In genomic region chr6:138682722-138683521, GRCh38 we compare ENCODE assay signal across 12 cellular contexts.
DNase-seq lines count a peak whose midpoint lies in the region; ATAC-seq, FAIRE-seq and TF ChIP-seq lines count a peak whose summit lies in the region.
"Had no signal": no experiment of that assay in that cellular context is flagged by ENCODE, and none has a peak within 500 bp of the region (broad histone marks: within the 10 kb centered on the region; RNA-seq: fewer than 3 reads in every experiment).

No MANE protein-coding gene starts in this region.

- in situ Hi-C loops in HepG2 (cut with HindIII; ENCODE audit: extremely low pct_ligation_motif_present, low pct_unique_long_range_greater_than_20kb): loop anchor here (25.0 kb wide), 1 partner anchor 679 kb away; the partner anchor contains the start of gene CITED2

- no peaks in the 10 kb centered on the region for H3K36me3 Mint-ChIP-seq in effector memory CD8-positive, alpha-beta T cell (ENCODE audit: insufficient read depth)
- H3K36me3 Mint-ChIP-seq in activated naive CD4-positive, alpha-beta T cell treated with anti-CD3 and anti-CD28 coated beads, Interleukin-2, amount 50 U/mL, for 72 hours: no peaks in the 10 kb centered on the region
- H3K36me3 Mint-ChIP-seq: CD14-positive monocyte had no signal

- no peak overlapping the region for H2AFZ ChIP-seq in HepG2 (ENCODE audit: low read length)
- H2AFZ ChIP-seq: neural progenitor cell had no signal

- CTCF ChIA-PET in HepG2 (lab: Yijun Ruan, JAX; ENCODE audit: low intra/inter-chr PET ratio, low total read pairs): no interaction called here

- no peaks in the 10 kb centered on the region for H3K4me1 ChIP-seq in HepG2 (ENCODE audit: insufficient read depth, low read length)
- H3K4me1 ChIP-seq: neural progenitor cell had no signal

- no peak overlapping the region for H3K9ac ChIP-seq in HepG2 (ENCODE audit: insufficient read depth, low read depth, low read length)
- H3K9ac ChIP-seq: neural progenitor cell had no signal

- TF ChIP-seq CTCF in AG09309 (IDR thresholded peaks at IDR 0.05; ENCODE audit: control insufficient read depth, insufficient read depth, low read depth, low read length, missing control alignments) (no peak), HepG2 (CRISPR knock-in tag; IDR thresholded peaks at IDR 0.05) (no peak), D721Med (IDR thresholded peaks at IDR 0.05; ENCODE audit: insufficient read depth, missing control alignments) (no peak)

- no peaks in the 10 kb centered on the region for H3K9me3 Mint-ChIP-seq in effector memory CD8-positive, alpha-beta T cell
- H3K9me3 Mint-ChIP-seq in activated naive CD4-positive, alpha-beta T cell treated with anti-CD3 and anti-CD28 coated beads, Interleukin-2, amount 50 U/mL, for 72 hours: no peaks in the 10 kb centered on the region
- H3K9me3 Mint-ChIP-seq: activated T-helper 17 cell treated with anti-CD3 and anti-CD28 coated beads, Interleukin-2, amount 50 U/mL, for 72 hours; CD14-positive monocyte; neural progenitor cell; T-helper 2 cell treated with Interferon-gamma antibody and Interleukin-4, amounts not matched to agents 5 μg/mL and 100 μg/mL, for 36 hours had no signal

- intact Hi-C loops in HepG2 (cut with micrococcal nuclease; ENCODE audit: unreplicated experiment): no loop called here

- no peak overlapping the region for H3K27ac ChIP-seq in HepG2 (ENCODE audit: extremely low read length, insufficient read depth, low read length)
- H3K27ac ChIP-seq: neural progenitor cell had no signal

- peak overlapping the region; percentile 19 for H3K4me3 ChIP-seq in AG09309 (ENCODE audit: control insufficient read depth, low read depth, low read length)
- peak overlapping the region; percentile 12 for H3K4me3 ChIP-seq in MG63
- no peak overlapping the region for H3K4me3 ChIP-seq in HepG2 (replicated peaks in 1 of 3; ENCODE audit: insufficient read depth in 1 of 3, low read depth in 2 of 3, low read length in 3 of 3)
- H3K4me3 ChIP-seq: neural progenitor cell had no signal

- no peak for TF ChIP-seq POLR2A in HepG2 (IDR thresholded peaks at IDR 0.05; ENCODE audit: insufficient read depth in 1 of 2, low read depth in 2 of 2, low read length in 2 of 2)

- H3K27ac Mint-ChIP-seq in effector memory CD8-positive, alpha-beta T cell: no peak overlapping the region
- no peak overlapping the region for H3K27ac Mint-ChIP-seq in activated naive CD4-positive, alpha-beta T cell treated with anti-CD3 and anti-CD28 coated beads, Interleukin-2, amount 50 U/mL, for 72 hours
- H3K27ac Mint-ChIP-seq: activated T-helper 17 cell treated with anti-CD3 and anti-CD28 coated beads, Interleukin-2, amount 50 U/mL, for 72 hours; CD14-positive monocyte; neural progenitor cell; T-helper 2 cell treated with Interferon-gamma antibody and Interleukin-4, amounts not matched to agents 5 μg/mL and 100 μg/mL, for 36 hours had no signal

- WGBS in HepG2 (ENCODE audit: low lambda C conversion rate): 95% methylated on average over 25 of the region's 25 CpGs

- H3K4me1 Mint-ChIP-seq in effector memory CD8-positive, alpha-beta T cell (ENCODE audit: low read depth in 2 of 2): no peaks in the 10 kb centered on the region
- H3K4me1 Mint-ChIP-seq: activated T-helper 17 cell treated with anti-CD3 and anti-CD28 coated beads, Interleukin-2, amount 50 U/mL, for 72 hours had no signal

- BruUV-seq in HepG2 (replicated peaks; lab: Mats Ljungman, UMichigan): no TSS peak

- FAIRE-seq in HepG2 (lab: Jason Lieb, UNC) (no peak), D721Med (lab: Jason Lieb, UNC) (no peak)

- H4K20me1 ChIP-seq in HepG2 (ENCODE audit: insufficient read depth, low read length): no peaks in the 10 kb centered on the region

- no peak overlapping the region for H3K4me2 ChIP-seq in HepG2 (ENCODE audit: low read depth, low read length)
- H3K4me2 ChIP-seq: neural progenitor cell had no signal

- no peak overlapping the region for H3K4me3 Mint-ChIP-seq in effector memory CD8-positive, alpha-beta T cell
- H3K4me3 Mint-ChIP-seq: activated T-helper 17 cell treated with anti-CD3 and anti-CD28 coated beads, Interleukin-2, amount 50 U/mL, for 72 hours; CD14-positive monocyte; neural progenitor cell; T-helper 2 cell treated with Interferon-gamma antibody and Interleukin-4, amounts not matched to agents 5 μg/mL and 100 μg/mL, for 36 hours had no signal

- H3K36me3 ChIP-seq in MG63: no peaks in the 10 kb centered on the region; the same call in 1 of the 2 replicates
- H3K36me3 ChIP-seq in HepG2 (replicated peaks in 1 of 2; ENCODE audit: control insufficient read depth in 1 of 2, insufficient read depth in 2 of 2, low read length in 2 of 2): no peaks in the 10 kb centered on the region
- H3K36me3 ChIP-seq: neural progenitor cell had no signal

- peaks cover 0 to 7% of the 10 kb centered on the region in 2 donors for H3K27me3 Mint-ChIP-seq in effector memory CD8-positive, alpha-beta T cell

- ATAC-seq in HepG2 (no peak), GM19452 (IDR thresholded peaks at IDR 0.05; ENCODE audit: unreplicated experiment) (no peak)
- no peak for ATAC-seq in effector memory CD8-positive, alpha-beta T cell (replicated peaks)
- ATAC-seq in activated naive CD4-positive, alpha-beta T cell treated with anti-CD3 and anti-CD28 coated beads, Interleukin-2, amount 50 U/mL, for 72 hours: no peak
- ATAC-seq: activated T-helper 17 cell treated with anti-CD3 and anti-CD28 coated beads, Interleukin-2, amount 50 U/mL, for 72 hours had no signal

- TF ChIP-seq EP300 in HepG2 (IDR thresholded peaks at IDR 0.05; ENCODE audit: low read depth in 2 of 2, low read length in 2 of 2): no peak
- no peak for TF ChIP-seq EP300 in HepG2 (CRISPR knock-in tag; IDR thresholded peaks at IDR 0.05; ENCODE audit: borderline replicate concordance)

- DNase-seq in AG09309 (ENCODE audit: low read depth) (peak; percentile 46), MG63 (peak; percentile 89), brain pericyte (ENCODE audit: low read depth, low spot score) (peak; percentile 39), HepG2 (ENCODE audit: low spot score) (no peak), D721Med (ENCODE audit: insufficient read length, low spot score) (no peak)
- no peak for DNase-seq in effector memory CD8-positive, alpha-beta T cell
- DNase-seq in activated naive CD4-positive, alpha-beta T cell treated with anti-CD3 and anti-CD28 coated beads, Interleukin-2, amount 50 U/mL, for 72 hours (ENCODE audit: low spot score in 2 of 2): no peak

- no peaks in the 10 kb centered on the region for H3K9me3 ChIP-seq in MG63
- no peaks in the 10 kb centered on the region for H3K9me3 ChIP-seq in HepG2 (ENCODE audit: low read length)

- no peak for TF ChIP-seq RAD21 in HepG2 (CRISPR knock-in tag; IDR thresholded peaks at IDR 0.05)

- POLR2A ChIA-PET in HepG2 (lab: Yijun Ruan, JAX): no interaction called here

- H3K79me2 ChIP-seq in HepG2 (ENCODE audit: insufficient read depth, low read length): no peaks in the 10 kb centered on the region

- H3K27me3 ChIP-seq in MG63 (no peaks in the 10 kb centered on the region), HepG2 (ENCODE audit: control insufficient read depth in 1 of 2, insufficient read depth in 2 of 2, low read length in 2 of 2) (no peaks in the 10 kb centered on the region)
- H3K27me3 ChIP-seq: neural progenitor cell had no signal

TF ChIP-seq in HepG2, 621 proteins besides CTCF, POLR2A, EP300 and RAD21 (continues in another document):
- TF ChIP-seq ZNF710 (CRISPR knock-in tag; IDR thresholded peaks at IDR 0.05; ENCODE audit: borderline replicate concordance): no peak
- no peak for TF ChIP-seq CEBPZ (IDR thresholded peaks at IDR 0.05; ENCODE audit: low read length)
- no peak for TF ChIP-seq IRF1 (CRISPR knock-in tag; IDR thresholded peaks at IDR 0.05; ENCODE audit: low read depth)
- TF ChIP-seq SP4 (CRISPR knock-in tag; IDR thresholded peaks at IDR 0.05): no peak

Comparison
In these comparisons a context has a peak if more than half of its experiments do, and no peak if none do; other contexts are left out.
1. DNase-seq: peak in AG09309 (single experiment), MG63 (single experiment) and brain pericyte (single experiment); none in HepG2 (single experiment), effector memory CD8-positive, alpha-beta T cell (0 of 3), activated naive CD4-positive, alpha-beta T cell treated with anti-CD3 and anti-CD28 coated beads, Interleukin-2, amount 50 U/mL, for 72 hours (0 of 2) and D721Med (single experiment).
2. H3K4me3 ChIP-seq: peak in AG09309 (single experiment) and MG63 (single experiment); none in HepG2 (0 of 3).